In the genomic region with DNA sequence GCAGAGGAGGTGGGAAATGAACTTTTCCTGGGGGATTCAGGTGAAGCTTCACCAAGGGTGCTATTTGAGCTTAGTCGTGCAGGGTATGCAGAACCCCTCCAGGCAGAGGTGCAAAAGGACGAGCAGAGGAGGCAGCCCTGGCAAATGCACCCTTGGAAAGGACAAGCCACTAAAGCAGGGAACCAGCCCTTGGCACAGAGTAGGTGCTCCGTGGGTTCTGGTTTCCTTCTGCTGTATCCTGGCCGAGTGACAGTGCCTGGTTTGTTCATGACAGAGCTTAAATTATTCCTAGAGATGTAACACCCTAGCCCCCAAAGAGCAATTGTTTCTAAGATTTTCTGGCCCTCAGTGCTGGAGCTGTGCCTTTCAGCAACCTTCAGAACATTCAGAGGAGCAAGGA, we compare ENCODE assay signal across 20 cellular contexts.
DNase-seq lines count a peak whose midpoint lies in the region; ATAC-seq and TF ChIP-seq lines count a peak whose summit lies in the region.
"Had no signal": no experiment of that assay in that cellular context is flagged by ENCODE, and none has a peak within 500 bp of the region (broad histone marks: within the 10 kb centered on the region; RNA-seq: fewer than 3 reads in every experiment).

No MANE protein-coding gene starts in this region.

- H3K4me1 Mint-ChIP-seq in H9, result no peaks in the 10 kb centered on the region
- H3K4me1 Mint-ChIP-seq: B cell; CD8-positive, alpha-beta memory T cell had no signal

- DNase-seq in Right ventricle myocardium inferior (ENCODE audit: missing footprints) (no peak), cardiac septum (ENCODE audit: low spot score) (no peak), H9 (peak; percentile 6), left cardiac atrium (no peak), retina (no peak)
- DNase-seq in activated CD4-positive, alpha-beta T cell treated with anti-CD3 and anti-CD28 coated beads, Interleukin-2, amount 50 U/mL, for 4 hours, result no peak
- DNase-seq: CD4-positive, alpha-beta T cell; CD8-positive, alpha-beta memory T cell; DMS 273 treated with DMSO at 0.1 percent for 48 hours; DMS79; EL; GDM1; GM23248; HFFc6 had no signal

- H3K56ac ChIP-seq in H9 (ENCODE audit: insufficient read length, low read depth, low read length), result no peak overlapping the region

- no peak overlapping the region for H2BK15ac ChIP-seq in H9 (ENCODE audit: low read depth, low read length)

- no peak overlapping the region for H3K18ac ChIP-seq in H9 (ENCODE audit: insufficient read length, low read depth, low read length)

- H3K27ac Mint-ChIP-seq in H9, result peak overlapping the region in 1 of 3 experiments; percentile 43; a peak in 1 of 7 replicates
- H3K27ac Mint-ChIP-seq: B cell; CD4-positive, alpha-beta T cell; HFFc6 had no signal

- H4K91ac ChIP-seq in H9 (ENCODE audit: insufficient read length, low read depth, low read length), result no peak overlapping the region

- peaks cover 23% of the 10 kb centered on the region for H3K27me3 Mint-ChIP-seq in H9 (ENCODE audit: low read depth)
- H3K27me3 Mint-ChIP-seq: CD4-positive, alpha-beta T cell had no signal

- H4K8ac ChIP-seq in H9 (replicated peaks; ENCODE audit: insufficient read length, low read depth, low read length), result no peak overlapping the region

- H3K4me1 ChIP-seq in H9 (ENCODE audit: insufficient read depth, low read length), result no peaks in the 10 kb centered on the region
- H3K4me1 ChIP-seq: BLaER1, HAP-1 had no signal

- no peak overlapping the region for H3K14ac ChIP-seq in H9 (ENCODE audit: insufficient read depth, low read length)

- H3K9me3 Mint-ChIP-seq in H9, result no peaks in the 10 kb centered on the region
- H3K9me3 Mint-ChIP-seq: CD4-positive, alpha-beta T cell; CD8-positive, alpha-beta memory T cell; HFFc6 had no signal

- no peak for TF ChIP-seq CTCF in H9 (conservative IDR thresholded peaks at IDR 0.05)

- no peaks in the 10 kb centered on the region for H3K9me3 ChIP-seq in H9 (ENCODE audit: control insufficient read depth, low read depth, low read length)
- H3K9me3 ChIP-seq: BLaER1, HAP-1 had no signal

- H3K23me2 ChIP-seq in H9 (ENCODE audit: insufficient read length, low read depth, low read length, poor library complexity, severe bottlenecking), result no peaks in the 10 kb centered on the region

- H3K79me2 ChIP-seq in H9 (ENCODE audit: insufficient read depth, low read length), result no peaks in the 10 kb centered on the region

- H3K9ac ChIP-seq in H9 (ENCODE audit: extremely low read depth, insufficient read length, low read length), result no peak overlapping the region
- H3K9ac ChIP-seq: BLaER1, GM23248 had no signal

- H3K4me3 Mint-ChIP-seq in H9, result no peak overlapping the region
- H3K4me3 Mint-ChIP-seq: B cell; CD4-positive, alpha-beta T cell; CD8-positive, alpha-beta memory T cell; HFFc6 had no signal

- H2BK20ac ChIP-seq in H9 (ENCODE audit: low read depth, low read length, poor library complexity, severe bottlenecking), result no peak overlapping the region

- intact Hi-C loops in Right ventricle myocardium inferior (cut with DNase I) (no loop called here), cardiac septum (cut with DNase I) (no loop called here), left cardiac atrium (cut with DNase I) (no loop called here)

- no peaks in the 10 kb centered on the region for H3K27me3 ChIP-seq in H9 (ENCODE audit: insufficient read depth, low read length)
- H3K27me3 ChIP-seq: BLaER1 had no signal

- H3K4ac ChIP-seq in H9 (ENCODE audit: low read depth, low read length), result no peak overlapping the region

- ATAC-seq in Right ventricle myocardium inferior, result peak; percentile 81
- ATAC-seq in left cardiac atrium, result peak; percentile 19 to 82
- ATAC-seq: GM12878 had no signal

- H4K20me1 ChIP-seq in H9 (ENCODE audit: control insufficient read depth, insufficient read depth, insufficient read length), result no peaks in the 10 kb centered on the region
- H4K20me1 ChIP-seq: BLaER1 had no signal

- H3K36me3 Mint-ChIP-seq in H9 (ENCODE audit: insufficient read depth in 1 of 3, low read depth in 3 of 3), result no peaks in the 10 kb centered on the region
- H3K36me3 Mint-ChIP-seq: CD8-positive, alpha-beta memory T cell had no signal

- H3K79me1 ChIP-seq in H9 (ENCODE audit: insufficient read depth, low read depth, low read length, poor library complexity, severe bottlenecking), result no peaks in the 10 kb centered on the region

- no peak overlapping the region for H2AK5ac ChIP-seq in H9 (ENCODE audit: insufficient read length, low read length)

- H3K4me2 ChIP-seq in H9 (ENCODE audit: insufficient read depth, insufficient read length, low read length), result no peak overlapping the region
- H3K4me2 ChIP-seq: BLaER1 had no signal

- no CpG with 5 or more reads among the region's 4 CpGs for WGBS in H9 (ENCODE audit: extremely low coverage, insufficient read length, low lambda C conversion rate)

- no peak overlapping the region for H3T11ph ChIP-seq in H9 (ENCODE audit: low read length)

- no peak overlapping the region for H3K23ac ChIP-seq in H9 (ENCODE audit: insufficient read length, low read depth, low read length)

- no peak overlapping the region for H3K27ac ChIP-seq in H9 (ENCODE audit: insufficient read length, low read depth, low read length)
- H3K27ac ChIP-seq: 22Rv1, BLaER1, C4-2B, GM23248 had no signal

- H4K5ac ChIP-seq in H9 (ENCODE audit: insufficient read length, low read depth, low read length), result no peak overlapping the region

- no peak overlapping the region for H2BK5ac ChIP-seq in H9 (ENCODE audit: insufficient read length, low read length)

- H2BK120ac ChIP-seq in H9 (ENCODE audit: low read depth, low read length, poor library complexity, severe bottlenecking), result no peak overlapping the region

- H2BK12ac ChIP-seq in H9 (ENCODE audit: insufficient read length, low read depth, low read length), result no peak overlapping the region

- no peak overlapping the region for H2AFZ ChIP-seq in H9 (ENCODE audit: low read length)
- H2AFZ ChIP-seq: GM23248 had no signal
